Comparison of ENCODE assay signal across 8 cellular contexts in the genomic region with DNA sequence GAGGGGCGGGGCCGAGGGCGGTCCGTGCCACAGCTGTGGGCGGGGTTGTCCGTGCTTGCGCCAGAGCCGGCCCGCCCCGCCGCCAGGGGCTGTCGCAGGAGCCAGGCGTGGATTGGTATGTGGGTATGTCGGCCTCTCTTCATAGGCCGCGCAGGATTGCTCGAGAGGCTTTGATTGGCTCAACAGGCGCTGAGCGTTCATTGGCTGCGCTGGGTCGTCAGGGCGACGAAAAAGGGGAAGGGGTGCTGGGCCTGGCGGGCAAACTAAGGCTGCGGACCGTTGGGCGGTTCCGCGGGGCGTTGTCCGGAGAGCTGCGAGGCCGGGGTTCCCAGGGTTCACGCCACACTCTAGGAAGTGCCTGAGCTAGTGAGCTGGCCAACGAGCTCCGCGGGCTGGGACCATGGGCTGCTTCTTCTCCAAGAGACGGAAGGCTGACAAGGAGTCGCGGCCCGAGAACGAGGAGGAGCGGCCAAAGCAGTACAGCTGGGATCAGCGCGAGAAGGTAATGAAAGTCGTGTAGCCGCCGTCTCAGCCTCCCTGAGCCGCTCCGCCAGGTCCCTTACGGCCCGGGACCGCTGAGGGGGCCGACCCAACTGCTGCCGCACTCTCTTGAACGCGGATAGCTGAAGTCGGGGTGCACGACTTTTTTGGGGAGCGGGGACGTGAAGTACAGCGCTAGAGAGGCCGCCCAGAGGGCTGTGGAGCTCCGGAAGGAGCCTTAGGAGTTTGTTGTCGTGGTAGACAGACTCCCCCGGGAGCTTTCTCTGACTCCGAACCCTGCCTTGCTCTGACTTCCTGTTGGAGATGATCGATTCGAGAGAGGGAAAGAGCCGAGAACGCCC. TPM values are rescaled to one million over a fixed set of nuclear protein-coding genes. Genes with fewer than 3 reads are reported as not detected.
DNase-seq lines count a peak whose midpoint lies in the region; ATAC-seq, FAIRE-seq and TF ChIP-seq lines count a peak whose summit lies in the region.

Gene RP2, plus strand, starts transcription at position 343 of the 842 bp plus-strand sequence. Its CDS starts 58 bp downstream, at position 401.

- H3K9me3 ChIP-seq in keratinocyte (ENCODE audit: control insufficient read depth, low read depth, low read length) = no peaks in the 10 kb centered on the region

- DNase-seq in AG10803 (ENCODE audit: low read depth) = peak; percentile 93
- DNase-seq in NCI-H446 (lab: John Stamatoyannopoulos, UW) = peak; percentile 56 to 92
- DNase-seq in activated CD4-positive, alpha-beta T cell treated with anti-CD3 and anti-CD28 coated beads for 1 hour = peak; percentile 71
- DNase-seq in chondrocyte (ENCODE audit: low spot score) = peak; percentile 95
- peak; percentile 56 for DNase-seq in keratinocyte (ENCODE audit: low read depth, low spot score)
- DNase-seq in stimulated activated CD4-positive, alpha-beta T cell treated with anti-CD3 and anti-CD28 coated beads, Interleukin-12 subunit alpha, Interleukin-12 subunit beta, amount 100 ng/mL, for 48 hours (ENCODE audit: low read depth in 2 of 3, low spot score in 1 of 3) = peak; percentile 67 to 77 (median 75)

- peak within 1 kb of the TSS; percentile 90 for H3K4me3 Mint-ChIP-seq in chondrocyte (ENCODE audit: unreplicated experiment)

- H3K27ac ChIP-seq in keratinocyte (ENCODE audit: control insufficient read depth, insufficient read depth, low read length) = peak within 1 kb of the TSS; percentile 55

- H3K27me3 ChIP-seq in keratinocyte (ENCODE audit: control insufficient read depth, extremely low read depth, insufficient read depth, low read length) = no peaks in the 10 kb centered on the region

- ATAC-seq in GM19043 (IDR thresholded peaks at IDR 0.05; ENCODE audit: low read depth, unreplicated experiment) = peak; percentile 96
- peak; percentile 91 for ATAC-seq in HG03354 (IDR thresholded peaks at IDR 0.05; ENCODE audit: poor library complexity, severe bottlenecking, unreplicated experiment)

- H4K20me1 ChIP-seq in keratinocyte (ENCODE audit: control insufficient read depth, extremely low read depth, insufficient read depth, low read length) = no peaks in the 10 kb centered on the region

- no peaks in the 10 kb centered on the region for H3K9me1 ChIP-seq in keratinocyte (ENCODE audit: control insufficient read depth, extremely low read depth, insufficient read depth, low read length)

- FAIRE-seq in keratinocyte (lab: Jason Lieb, UNC) = no peak

- peak within 1 kb of the TSS; percentile 50 for H3K4me2 ChIP-seq in keratinocyte (ENCODE audit: control insufficient read depth, extremely low read depth, insufficient read depth, low read depth, low read length)

- H3K4me1 ChIP-seq in keratinocyte (ENCODE audit: control insufficient read depth, extremely low read depth, insufficient read depth, low read length) = peaks cover 9% of the 10 kb centered on the region

- H3K9ac ChIP-seq in keratinocyte (ENCODE audit: control insufficient read depth, extremely low read depth, insufficient read depth, low read length) = peak within 1 kb of the TSS; percentile 82

- peaks cover 27% of the 10 kb centered on the region for H3K4me1 Mint-ChIP-seq in chondrocyte (ENCODE audit: low read depth)

- peak within 1 kb of the TSS; percentile 53 for H2AFZ ChIP-seq in keratinocyte (ENCODE audit: control insufficient read depth, low read length)

- dilution Hi-C loops in keratinocyte (cut with MboI; ENCODE audit: extremely low pct_ligation_motif_present, low sequenced_read_pairs) = no loop called here

- H3K9me3 Mint-ChIP-seq in chondrocyte (ENCODE audit: low read depth) = no peaks in the 10 kb centered on the region

- H3K4me3 ChIP-seq in AG10803 (ENCODE audit: low read length) (peak within 1 kb of the TSS; percentile 78), keratinocyte (ENCODE audit: control insufficient read depth in 2 of 3, extremely low read depth in 1 of 3, insufficient read depth in 2 of 3, low read depth in 1 of 3, low read length in 3 of 3) (peak within 1 kb of the TSS; percentile 69 to 79 (median 77))

- H3K36me3 ChIP-seq in keratinocyte (ENCODE audit: control insufficient read depth in 2 of 2, extremely low read depth in 1 of 2, insufficient read depth in 2 of 2, low read length in 2 of 2) = no peaks in the 10 kb centered on the region

- TF ChIP-seq CTCF in AG10803 (conservative IDR thresholded peaks at IDR 0.05; ENCODE audit: low read length) (no peak), chondrocyte (IDR thresholded peaks at IDR 0.05) (peak; percentile 33), keratinocyte (optimal IDR thresholded peaks at IDR 0.05 in 1 of 3, IDR thresholded peaks at IDR 0.05 in 1 of 3, conservative IDR thresholded peaks at IDR 0.05 in 1 of 3; ENCODE audit: extremely low read depth in 1 of 3, insufficient read depth in 2 of 3, low read length in 3 of 3) (no peak)

- no peaks in the 10 kb centered on the region for H3K36me3 Mint-ChIP-seq in chondrocyte (ENCODE audit: low read depth)

- H3K27me3 Mint-ChIP-seq in chondrocyte (ENCODE audit: low read depth) = no peaks in the 10 kb centered on the region

- H3K79me2 ChIP-seq in keratinocyte (ENCODE audit: control insufficient read depth, insufficient read depth, low read length) = peaks cover 18% of the 10 kb centered on the region

- peak within 1 kb of the TSS; percentile 98 for H3K27ac Mint-ChIP-seq in chondrocyte (ENCODE audit: unreplicated experiment)

RNA-seq across cellular contexts. Expression of gene RP2, which starts in this region (rescaled TPM):
- 18.4 to 18.8 TPM (median 18.6 TPM) in 3 replicates for total RNA-seq in chondrocyte
- 10.8 to 20.9 TPM (median 17.0 TPM) in 3 replicates for polyA plus RNA-seq in keratinocyte
- 6.4 TPM for polyA plus RNA-seq in keratinocyte (2011; ENCODE audit: low read depth)
- 9.5 and 17.5 TPM in 2 replicates for polyA plus RNA-seq in keratinocyte (2011; cell fraction: cytosol; rRNA removed)
- 16.6 and 18.4 TPM in 2 replicates for polyA plus RNA-seq in keratinocyte (2011; cell fraction: nucleus; rRNA removed)
- 9.4 and 11.3 TPM in 2 replicates for polyA plus RNA-seq in keratinocyte (2012; ENCODE audit: low replicate concordance)
- 3.8 to 15.7 TPM (median 12.2 TPM) in 3 replicates for polyA minus RNA-seq in keratinocyte
- 12.7 TPM for polyA minus RNA-seq in keratinocyte (2011; cell fraction: cytosol; rRNA and poly(A)+ RNA removed)
- 12.5 and 23.5 TPM in 2 replicates for polyA minus RNA-seq in keratinocyte (2011; cell fraction: nucleus; rRNA and poly(A)+ RNA removed)

Comparison
In these comparisons a context has a peak if more than half of its experiments do, and no peak if none do; other contexts are left out.
1. Peak in every context shown above with its lines: DNase-seq, ATAC-seq, H3K4me3 ChIP-seq and H3K27ac ChIP-seq.